1 cellular context compared by ENCODE assay signal in the genomic region with DNA sequence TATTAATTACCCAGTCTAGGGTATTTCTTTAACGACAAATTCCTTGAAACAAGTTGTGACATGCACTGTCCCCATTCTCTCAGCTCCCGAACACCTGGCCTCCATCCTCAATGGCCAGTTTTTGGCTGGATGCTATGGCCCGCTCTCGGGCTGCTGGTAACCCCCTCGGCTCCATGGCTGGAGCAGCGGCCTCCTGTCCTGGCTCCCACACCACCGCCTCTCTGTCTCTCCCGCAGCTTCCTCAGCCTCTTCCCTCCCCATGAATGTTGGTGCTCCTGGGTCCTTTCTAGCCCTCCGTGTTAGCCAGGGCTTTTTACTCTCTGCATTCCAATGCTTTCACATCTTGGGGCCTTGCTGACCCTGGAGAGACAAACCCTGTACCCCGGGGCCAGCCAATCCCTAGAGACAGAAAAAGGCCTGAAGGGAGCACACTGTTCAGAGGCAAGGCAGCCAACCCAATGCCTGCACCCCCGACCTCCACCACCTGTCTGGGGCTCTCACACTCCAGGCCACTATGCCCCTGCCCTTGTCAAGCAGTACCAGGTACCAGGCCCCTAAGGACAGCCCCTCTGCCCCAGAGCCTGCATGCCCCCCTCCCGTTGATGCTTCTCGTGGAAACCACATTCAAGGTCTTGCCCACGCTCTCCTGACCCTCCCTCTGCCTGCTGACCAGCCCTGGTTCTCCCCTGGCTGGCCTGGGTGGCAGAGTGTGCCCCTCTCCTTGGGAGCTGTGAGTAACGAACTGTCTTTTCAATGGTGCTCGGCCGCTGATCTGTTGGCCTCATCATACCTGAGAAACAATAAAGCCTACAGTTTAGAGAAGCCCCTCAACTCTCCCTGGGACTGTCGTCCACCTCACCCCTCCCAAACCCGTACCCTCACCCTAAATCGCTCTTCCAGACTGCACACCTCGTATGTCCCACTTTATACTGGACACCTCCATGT.
TF ChIP-seq lines count a peak whose summit lies in the region.

No MANE protein-coding gene starts in this region.

TF ChIP-seq in H1, 55 proteins besides CTCF, POLR2A, EP300 and RAD21:
- TF ChIP-seq SIRT6 (IDR thresholded peaks at IDR 0.05; ENCODE audit: low read length) (no peak), YY1 (IDR thresholded peaks at IDR 0.05; ENCODE audit: low read depth, low read length) (no peak), JUND (IDR thresholded peaks at IDR 0.05; ENCODE audit: low read length) (no peak), SP2 (IDR thresholded peaks at IDR 0.05; ENCODE audit: low read length) (no peak)
